ENCODE assay signal across 10 cellular contexts in the genomic region with DNA sequence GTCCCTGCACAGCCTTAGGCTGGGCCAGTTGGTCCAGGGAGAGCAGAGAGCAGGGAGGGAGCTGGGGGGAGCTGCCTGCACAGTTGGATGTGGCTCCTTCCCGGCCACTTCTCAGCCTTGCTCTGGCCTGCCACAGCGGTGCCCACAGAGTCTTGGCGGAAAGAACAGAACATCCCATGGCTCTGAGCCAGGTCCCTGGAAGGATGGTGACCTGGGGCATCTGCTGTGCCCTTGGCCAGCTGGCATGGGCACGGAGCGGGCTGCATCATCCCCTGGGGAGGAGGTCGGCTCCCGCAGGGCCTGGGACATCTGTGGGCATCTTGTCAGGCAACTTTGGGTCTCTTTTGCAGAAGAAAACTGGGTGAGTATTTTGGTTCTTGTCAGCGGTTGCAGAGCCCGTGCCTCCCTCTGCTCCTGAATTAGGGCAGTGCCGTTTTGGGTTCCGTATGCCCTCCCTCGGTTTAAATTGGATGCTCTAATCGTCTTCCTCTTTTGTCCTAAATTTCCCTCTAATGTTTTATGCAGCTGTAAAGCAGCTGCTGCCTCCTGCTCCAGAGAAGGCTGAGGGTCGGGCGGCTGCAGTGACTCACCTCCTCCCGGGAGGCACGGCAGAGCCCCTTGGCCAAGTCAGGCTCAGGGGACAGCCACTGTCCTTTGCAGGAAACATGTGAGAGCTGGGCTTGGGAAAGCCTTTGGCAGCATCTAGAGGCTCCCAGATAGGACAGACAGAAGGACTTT. TPM values are rescaled to one million over a fixed set of nuclear protein-coding genes. Genes with fewer than 3 reads are reported as not detected.
DNase-seq lines count a peak whose midpoint lies in the region; ATAC-seq and TF ChIP-seq lines count a peak whose summit lies in the region.
"Had no signal": no experiment of that assay in that cellular context is flagged by ENCODE, and none has a peak within 500 bp of the region (broad histone marks: within the 10 kb centered on the region; RNA-seq: fewer than 3 reads in every experiment).

No MANE protein-coding gene starts in this region.

- peak overlapping the region; percentile 53 for H3K23ac ChIP-seq in neuronal stem cell (ENCODE audit: low read depth, low read length, poor library complexity)

- peak overlapping the region; percentile 93 for H2BK12ac ChIP-seq in neuronal stem cell (ENCODE audit: low read length)

- no CpG with 5 or more reads among the region's 17 CpGs for WGBS in neuronal stem cell (ENCODE audit: extremely low coverage in 2 of 2, insufficient read length in 2 of 2, insufficient replicate concordance in 1 of 2), 2 donors

- peak overlapping the region; percentile 16 for H4K91ac ChIP-seq in neuronal stem cell (ENCODE audit: low read depth, low read length, poor library complexity)

- peak overlapping the region; percentile 69 for H2AFZ ChIP-seq in neuronal stem cell (ENCODE audit: low read length)

- H3K27me3 ChIP-seq in neuronal stem cell (ENCODE audit: control insufficient read depth in 3 of 3, insufficient read depth in 3 of 3, low read depth in 1 of 3, low read length in 3 of 3) = peaks cover 0 to 14% (median 0%) of the 10 kb centered on the region in 3 experiments

- H3K9me3 ChIP-seq in neuronal stem cell (replicated peaks in 1 of 2; ENCODE audit: control insufficient read depth in 2 of 2, insufficient read depth in 1 of 2, low read depth in 1 of 2, low read length in 2 of 2) = no peaks in the 10 kb centered on the region

- H2AK5ac ChIP-seq in neuronal stem cell (ENCODE audit: low read depth, low read length) = peak overlapping the region; percentile 89

- H3K4me3 ChIP-seq in coronary artery (peak overlapping the region; percentile 6), neuronal stem cell (ENCODE audit: low read length in 2 of 2) (no peak overlapping the region)

- peaks cover 28 to 56% of the 10 kb centered on the region in 2 donors for H3K4me1 ChIP-seq in neuronal stem cell (ENCODE audit: control insufficient read depth in 2 of 2, insufficient read depth in 1 of 2, low read depth in 1 of 2, low read length in 2 of 2)

- H2BK5ac ChIP-seq in neuronal stem cell (ENCODE audit: low read length) = no peak overlapping the region

- H3K18ac ChIP-seq in neuronal stem cell (ENCODE audit: low read length) = peak overlapping the region; percentile 62

- no peak for TF ChIP-seq CTCF in coronary artery (IDR thresholded peaks at IDR 0.05)
- no peak for TF ChIP-seq CTCF in omental fat pad (IDR thresholded peaks at IDR 0.05)

- peaks cover 6% of the 10 kb centered on the region for H3K79me1 ChIP-seq in neuronal stem cell (ENCODE audit: low read depth, low read length)

- H3K9ac ChIP-seq in neuronal stem cell (ENCODE audit: low read depth, low read length, poor library complexity) = no peak overlapping the region

- no peak for ATAC-seq in omental fat pad (ENCODE audit: low FRiP score)

- H3K4me2 ChIP-seq in neuronal stem cell (ENCODE audit: insufficient read depth, low read length, poor library complexity, severe bottlenecking) = no peak overlapping the region

- peak overlapping the region; percentile 82 for H2BK15ac ChIP-seq in neuronal stem cell (ENCODE audit: low read length)

- DNase-seq in COLO668 (lab: John Stamatoyannopoulos, UW; ENCODE audit: unreplicated experiment) = peak; percentile 24
- peak; percentile 63 for DNase-seq in MV-4-11 (lab: John Stamatoyannopoulos, UW)
- no peak for DNase-seq in coronary artery (ENCODE audit: low spot score)
- DNase-seq in neuronal stem cell (ENCODE audit: low spot score) = no peak
- no peak for DNase-seq in HuH-7 (ENCODE audit: low spot score)
- DNase-seq in SHP77 treated with DMSO at 0.1 percent for 48 hours (lab: John Stamatoyannopoulos, UW) = no peak
- DNase-seq in omental fat pad (ENCODE audit: low spot score) = no peak
- no peak for DNase-seq in NCI-H82 treated with DMSO at 0.1 percent for 48 hours (lab: John Stamatoyannopoulos, UW; ENCODE audit: unreplicated experiment)
- DNase-seq: NCI-H2081; stimulated activated CD4-positive, alpha-beta T cell treated with anti-CD3 and anti-CD28 coated beads, Interleukin-4, amount 100 ng/mL, for 4 hours had no signal

- no peak overlapping the region for H4K8ac ChIP-seq in neuronal stem cell (ENCODE audit: low read depth, low read length)

- no peak overlapping the region for H3K14ac ChIP-seq in neuronal stem cell (ENCODE audit: low read length)

- H3K27ac ChIP-seq in coronary artery = peak overlapping the region in 1 of 2 donors; percentile 60
- no peak overlapping the region for H3K27ac ChIP-seq in neuronal stem cell (replicated peaks; ENCODE audit: low read length)

- no peaks in the 10 kb centered on the region for H3K36me3 ChIP-seq in neuronal stem cell (replicated peaks in 1 of 2; ENCODE audit: control insufficient read depth in 2 of 2, insufficient read depth in 2 of 2, low read length in 2 of 2)

- no peak overlapping the region for H2BK120ac ChIP-seq in neuronal stem cell (ENCODE audit: low read depth, low read length)

- H3K4ac ChIP-seq in neuronal stem cell (ENCODE audit: low read length) = peak overlapping the region; percentile 39

RNA-seq across cellular contexts. Expression of a gene that starts 10.5 kb away (rescaled TPM):
- 4.9 TPM for polyA plus RNA-seq in neuronal stem cell (2013, experiment 1 of 2)
- 5.0 TPM for polyA plus RNA-seq in neuronal stem cell (2013, experiment 2 of 2)
- 10 to 100 TPM; 22.9 to 37.6 (median 24.8) TPM for total RNA-seq in omental fat pad

RNA-seq across cellular contexts. Expression of a gene that starts 13.1 kb away (rescaled TPM):
- polyA plus RNA-seq in neuronal stem cell (2013, experiment 1 of 2) = 23.6 TPM
- polyA plus RNA-seq in neuronal stem cell (2013, experiment 2 of 2) = 22.7 TPM
- 10 to 100 TPM; 23.8 to 31.1 (median 28.4) TPM for total RNA-seq in omental fat pad

Comparison
In these comparisons a context has a peak if more than half of its experiments do, and no peak if none do; other contexts are left out.
1. DNase-seq: peak in COLO668 (single experiment) and MV-4-11 (single experiment); none in coronary artery (single experiment), neuronal stem cell (single experiment), HuH-7 (single experiment), SHP77 treated with DMSO at 0.1 percent for 48 hours (single experiment), omental fat pad (single experiment) and NCI-H82 treated with DMSO at 0.1 percent for 48 hours (single experiment).